In the genomic region with DNA sequence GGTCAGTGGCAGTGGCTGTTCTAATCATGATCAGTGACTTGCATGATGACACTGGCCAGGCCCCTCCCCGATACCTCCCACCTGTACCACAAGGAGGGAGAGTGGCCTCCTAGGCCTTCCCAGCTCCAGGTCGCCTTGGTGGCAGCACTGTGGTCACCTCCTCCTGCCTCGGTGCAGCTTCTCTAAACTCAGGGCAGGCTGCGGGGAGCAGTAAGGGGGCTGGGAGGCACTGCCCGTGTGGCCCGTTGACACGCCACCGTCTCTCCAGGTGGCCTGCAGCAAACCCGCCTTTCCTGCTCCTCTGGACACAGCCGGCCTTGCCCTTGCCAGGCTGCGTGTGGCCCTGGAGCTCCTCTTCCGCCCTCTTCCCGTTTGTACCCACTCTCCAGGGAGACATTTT, we compare ENCODE assay signal across 17 cellular contexts.
DNase-seq lines count a peak whose midpoint lies in the region; ATAC-seq and TF ChIP-seq lines count a peak whose summit lies in the region.
"Had no signal": no experiment of that assay in that cellular context is flagged by ENCODE, and none has a peak within 500 bp of the region (broad histone marks: within the 10 kb centered on the region; RNA-seq: fewer than 3 reads in every experiment).

No MANE protein-coding gene starts in this region.

- DNase-seq in CD14-positive monocyte (ENCODE audit: low spot score) = peak; percentile 8
- DNase-seq in neural progenitor cell (ENCODE audit: low spot score) = no peak
- no peak for DNase-seq in activated T-cell treated with anti-CD3 and anti-CD28 coated beads, Interleukin-2, amount 50 U/mL, for 1 hour
- no peak for DNase-seq in glomerular visceral epithelial cell (ENCODE audit: extremely low spot score)
- DNase-seq: activated CD4-positive, alpha-beta T cell treated with anti-CD3 and anti-CD28 coated beads, Interleukin-2, amount 50 U/mL, for 1 hour; activated T-cell treated with anti-CD3 and anti-CD28 coated beads, Interleukin-2, amount 50 U/mL, for 24 hours; DMS79; naive B cell; NCI-H1105 treated with DMSO at 0.1 percent for 48 hours; SHP77; stimulated activated CD4-positive, alpha-beta T cell treated with anti-CD3 and anti-CD28 coated beads, Interleukin-2, amount 100 ng/mL, for 24 hours had no signal

- H3K27ac Mint-ChIP-seq in CD14-positive monocyte (peak overlapping the region in 2 of 7 donors; percentile 30 to 72), neural progenitor cell (no peak overlapping the region)
- H3K27ac Mint-ChIP-seq in activated T-helper 17 cell treated with anti-CD3 and anti-CD28 coated beads, Interleukin-2, amount 50 U/mL, for 72 hours = no peak overlapping the region

- intact Hi-C loops in CD14-positive monocyte (cut with micrococcal nuclease) = no loop called here

- TF ChIP-seq CTCF in CD14-positive monocyte (IDR thresholded peaks at IDR 0.05) (no peak), OCI-LY3 (IDR thresholded peaks at IDR 0.05; ENCODE audit: low read depth, low read length) (no peak), neural progenitor cell (IDR thresholded peaks at IDR 0.05) (no peak)

- H3K79me2 ChIP-seq in OCI-LY3 (ENCODE audit: low read length) (no peaks in the 10 kb centered on the region), neural progenitor cell (ENCODE audit: low read depth) (peaks cover 3% of the 10 kb centered on the region)

- no peak for ATAC-seq in HG02610 (IDR thresholded peaks at IDR 0.05; ENCODE audit: unreplicated experiment)
- ATAC-seq in activated T-helper 17 cell treated with anti-CD3 and anti-CD28 coated beads, Interleukin-2, amount 50 U/mL, for 72 hours (replicated peaks) = no peak

- H3K4me3 ChIP-seq in OCI-LY3 (ENCODE audit: low read length) (peak overlapping the region; percentile 66), iPS-15b (ENCODE audit: low read depth, low read length) (peak overlapping the region; percentile 54), neural progenitor cell (no peak overlapping the region)
- H3K4me3 ChIP-seq: thoracic aorta had no signal

- H3K4me3 Mint-ChIP-seq in CD14-positive monocyte (peak overlapping the region in 1 of 2 donors; percentile 63), neural progenitor cell (peak overlapping the region; percentile 82)
- H3K4me3 Mint-ChIP-seq in activated T-helper 17 cell treated with anti-CD3 and anti-CD28 coated beads, Interleukin-2, amount 50 U/mL, for 72 hours = no peak overlapping the region
- H3K4me3 Mint-ChIP-seq: activated T-cell treated with anti-CD3 and anti-CD28 coated beads, Interleukin-2, amount 50 U/mL, for 24 hours had no signal

- H3K4me1 Mint-ChIP-seq in CD14-positive monocyte (peaks cover 15% of the 10 kb centered on the region), neural progenitor cell (peaks cover 35% of the 10 kb centered on the region)
- peaks cover 6% of the 10 kb centered on the region for H3K4me1 Mint-ChIP-seq in activated T-helper 17 cell treated with anti-CD3 and anti-CD28 coated beads, Interleukin-2, amount 50 U/mL, for 72 hours

- no peaks in the 10 kb centered on the region for H4K20me1 ChIP-seq in OCI-LY3 (ENCODE audit: insufficient read depth, low read length)
- H4K20me1 ChIP-seq in neural progenitor cell (ENCODE audit: low read depth) = no peaks in the 10 kb centered on the region

- H3K27me3 Mint-ChIP-seq in CD14-positive monocyte (ENCODE audit: low read depth in 3 of 3) (peaks cover 0 to 3% (median 3%) of the 10 kb centered on the region in 3 donors), neural progenitor cell (ENCODE audit: insufficient read depth, low read depth) (peaks cover 10% of the 10 kb centered on the region)
- no peaks in the 10 kb centered on the region for H3K27me3 Mint-ChIP-seq in activated T-helper 17 cell treated with anti-CD3 and anti-CD28 coated beads, Interleukin-2, amount 50 U/mL, for 72 hours
- H3K27me3 Mint-ChIP-seq: activated T-cell treated with anti-CD3 and anti-CD28 coated beads, Interleukin-2, amount 50 U/mL, for 24 hours; naive B cell had no signal

- peaks cover 4 to 8% of the 10 kb centered on the region in 2 donors for H3K36me3 Mint-ChIP-seq in CD14-positive monocyte
- H3K36me3 Mint-ChIP-seq in neural progenitor cell = peaks cover 1% of the 10 kb centered on the region
- H3K36me3 Mint-ChIP-seq in activated T-helper 17 cell treated with anti-CD3 and anti-CD28 coated beads, Interleukin-2, amount 50 U/mL, for 72 hours (ENCODE audit: low read depth) = no peaks in the 10 kb centered on the region
- H3K36me3 Mint-ChIP-seq: naive B cell had no signal

- H3F3A ChIP-seq in neural progenitor cell (ENCODE audit: low read depth) = no peaks in the 10 kb centered on the region

- H3K9me3 ChIP-seq in OCI-LY3 (ENCODE audit: insufficient read depth, low read length) = no peaks in the 10 kb centered on the region
- H3K9me3 ChIP-seq in iPS-15b (ENCODE audit: control insufficient read depth, insufficient read depth, low read length) = no peaks in the 10 kb centered on the region
- no peaks in the 10 kb centered on the region for H3K9me3 ChIP-seq in neural progenitor cell (ENCODE audit: low read depth)
- H3K9me3 ChIP-seq: thoracic aorta had no signal

- no peak overlapping the region for H2AFZ ChIP-seq in OCI-LY3 (ENCODE audit: low read depth, low read length)
- H2AFZ ChIP-seq in neural progenitor cell (replicated peaks) = no peak overlapping the region

- H3K27me3 ChIP-seq in OCI-LY3 (ENCODE audit: low read depth, low read length) (no peaks in the 10 kb centered on the region), iPS-15b (ENCODE audit: control insufficient read depth, insufficient read depth, low read length) (no peaks in the 10 kb centered on the region), neural progenitor cell (no peaks in the 10 kb centered on the region)

- H3K27ac ChIP-seq in OCI-LY3 (ENCODE audit: low read length) = no peak overlapping the region
- H3K27ac ChIP-seq in neural progenitor cell = no peak overlapping the region
- H3K27ac ChIP-seq: KMS-11, thoracic aorta had no signal

- H3K36me3 ChIP-seq in OCI-LY3 (replicated peaks; ENCODE audit: low read depth, low read length) = no peaks in the 10 kb centered on the region
- peaks cover 2% of the 10 kb centered on the region for H3K36me3 ChIP-seq in iPS-15b (ENCODE audit: control insufficient read depth, insufficient read depth, low read length)
- no peaks in the 10 kb centered on the region for H3K36me3 ChIP-seq in neural progenitor cell
- H3K36me3 ChIP-seq: thoracic aorta had no signal

- H3K9ac ChIP-seq in OCI-LY3 (ENCODE audit: low read length) (no peak overlapping the region), iPS-15b (ENCODE audit: low read depth, low read length) (no peak overlapping the region), neural progenitor cell (no peak overlapping the region)
- H3K9ac ChIP-seq: KMS-11 had no signal

- peak overlapping the region; percentile 56 for H3K4me2 ChIP-seq in OCI-LY3 (ENCODE audit: low read length)
- H3K4me2 ChIP-seq in neural progenitor cell = peak overlapping the region; percentile 84
- H3K4me2 ChIP-seq: KMS-11 had no signal

- no peaks in the 10 kb centered on the region for H3K4me1 ChIP-seq in OCI-LY3 (ENCODE audit: low read length)
- H3K4me1 ChIP-seq in iPS-15b (ENCODE audit: control insufficient read depth, insufficient read depth, low read length) = peaks cover 8% of the 10 kb centered on the region
- H3K4me1 ChIP-seq in neural progenitor cell = peaks cover 24% of the 10 kb centered on the region

- H3K9me3 Mint-ChIP-seq in CD14-positive monocyte = no peaks in the 10 kb centered on the region
- H3K9me3 Mint-ChIP-seq in neural progenitor cell = peaks cover 2% of the 10 kb centered on the region
- H3K9me3 Mint-ChIP-seq in activated T-helper 17 cell treated with anti-CD3 and anti-CD28 coated beads, Interleukin-2, amount 50 U/mL, for 72 hours = no peaks in the 10 kb centered on the region
- H3K9me3 Mint-ChIP-seq: activated T-cell treated with anti-CD3 and anti-CD28 coated beads, Interleukin-2, amount 50 U/mL, for 24 hours; naive B cell had no signal
